Comparison of ENCODE assay signal across 10 cellular contexts in genomic region chr3:154954750-154955149, GRCh38.
DNase-seq lines count a peak whose midpoint lies in the region; ATAC-seq and TF ChIP-seq lines count a peak whose summit lies in the region.
"Had no signal": no experiment of that assay in that cellular context is flagged by ENCODE, and none has a peak within 500 bp of the region (broad histone marks: within the 10 kb centered on the region; RNA-seq: fewer than 3 reads in every experiment).

No MANE protein-coding gene starts in this region.

- H3K4me3 Mint-ChIP-seq in activated T-cell treated with anti-CD3 and anti-CD28 coated beads, Interleukin-2, amount 50 U/mL, for 72 hours, result no peak overlapping the region

- H3K27me3 Mint-ChIP-seq in activated T-cell treated with anti-CD3 and anti-CD28 coated beads, Interleukin-2, amount 50 U/mL, for 72 hours (ENCODE audit: low read depth), result no peaks in the 10 kb centered on the region

- H3K4me3 ChIP-seq in retinal pigment epithelial cell (ENCODE audit: low read length), result no peak overlapping the region

- no peaks in the 10 kb centered on the region for H3K4me1 Mint-ChIP-seq in activated T-cell treated with anti-CD3 and anti-CD28 coated beads, Interleukin-2, amount 50 U/mL, for 72 hours (ENCODE audit: low read depth)

- DNase-seq in H4 (ENCODE audit: low spot score) (peak; percentile 28), NOMO-1 treated with dmso at 0.1 percent for 144 hours (lab: John Stamatoyannopoulos, UW; ENCODE audit: unreplicated experiment) (peak; percentile 22), fibroblast of gingiva (ENCODE audit: low read depth) (peak; percentile 66), retinal pigment epithelial cell (ENCODE audit: low read depth) (no peak), COR-L47 (lab: John Stamatoyannopoulos, UW) (no peak), NCI-H345 (lab: John Stamatoyannopoulos, UW) (no peak)
- DNase-seq in activated CD8-positive, alpha-beta memory T cell treated with anti-CD3 and anti-CD28 coated beads for 24 hours, result no peak
- no peak for DNase-seq in activated T-cell treated with anti-CD3 and anti-CD28 coated beads, Interleukin-2, amount 50 U/mL, for 72 hours
- DNase-seq: effector CD8-positive, alpha-beta T cell; SHP77 had no signal

- no peak overlapping the region for H3K27ac Mint-ChIP-seq in activated T-cell treated with anti-CD3 and anti-CD28 coated beads, Interleukin-2, amount 50 U/mL, for 72 hours

- peaks cover under 1 to 1% of the 10 kb centered on the region in 2 donors for H3K36me3 Mint-ChIP-seq in activated T-cell treated with anti-CD3 and anti-CD28 coated beads, Interleukin-2, amount 50 U/mL, for 72 hours (ENCODE audit: insufficient read depth in 2 of 2)

- ATAC-seq in activated T-cell treated with anti-CD3 and anti-CD28 coated beads, Interleukin-2, amount 50 U/mL, for 72 hours (replicated peaks in 1 of 2), result no peak

- TF ChIP-seq CTCF in retinal pigment epithelial cell (conservative IDR thresholded peaks at IDR 0.05; ENCODE audit: low read depth, low read length), result peak; percentile 54

- peaks cover 4 to 6% of the 10 kb centered on the region in 2 donors for H3K9me3 Mint-ChIP-seq in activated T-cell treated with anti-CD3 and anti-CD28 coated beads, Interleukin-2, amount 50 U/mL, for 72 hours

Comparison
In these comparisons a context has a peak if more than half of its experiments do, and no peak if none do; other contexts are left out.
1. DNase-seq: peak in H4 (single experiment), NOMO-1 treated with dmso at 0.1 percent for 144 hours (single experiment) and fibroblast of gingiva (single experiment); none in retinal pigment epithelial cell (single experiment), activated CD8-positive, alpha-beta memory T cell treated with anti-CD3 and anti-CD28 coated beads for 24 hours (single experiment), COR-L47 (single experiment), NCI-H345 (single experiment) and activated T-cell treated with anti-CD3 and anti-CD28 coated beads, Interleukin-2, amount 50 U/mL, for 72 hours (0 of 2).